18 cellular contexts compared by ENCODE assay signal in genomic region chr16:2710711-2711231, GRCh38. TPM values are rescaled to one million over a fixed set of nuclear protein-coding genes. Genes with fewer than 3 reads are reported as not detected.
DNase-seq lines count a peak whose midpoint lies in the region; ATAC-seq and TF ChIP-seq lines count a peak whose summit lies in the region.
"Had no signal": no experiment of that assay in that cellular context is flagged by ENCODE, and none has a peak within 500 bp of the region (broad histone marks: within the 10 kb centered on the region; RNA-seq: fewer than 3 reads in every experiment).

No MANE protein-coding gene starts in this region.

- no peaks in the 10 kb centered on the region for H3K27me3 ChIP-seq in GM06990 (replicated peaks; ENCODE audit: control insufficient read depth, insufficient read depth, low read length)
- no peaks in the 10 kb centered on the region for H3K27me3 ChIP-seq in endodermal cell (ENCODE audit: control insufficient read depth, insufficient read depth, low read length, poor library complexity, severe bottlenecking)
- no peaks in the 10 kb centered on the region for H3K27me3 ChIP-seq in trophoblast cell (ENCODE audit: insufficient read depth, low read length)
- H3K27me3 ChIP-seq: adrenal gland, heart right ventricle had no signal

- no peak overlapping the region for H3K14ac ChIP-seq in trophoblast cell (ENCODE audit: low read length)

- peaks cover 8% of the 10 kb centered on the region for H3K36me3 ChIP-seq in GM06990 (ENCODE audit: control insufficient read depth, insufficient read depth, low read length)
- peaks cover 7% of the 10 kb centered on the region for H3K36me3 ChIP-seq in endodermal cell (ENCODE audit: control insufficient read depth, insufficient read depth, low read length)
- peaks cover 32% of the 10 kb centered on the region in 2 experiments for H3K36me3 ChIP-seq in trophoblast cell (ENCODE audit: control insufficient read depth in 1 of 2, insufficient read depth in 2 of 2, low read length in 2 of 2)

- no peak overlapping the region for H3K4ac ChIP-seq in trophoblast cell (ENCODE audit: low read depth, low read length)

- H3K9me3 Mint-ChIP-seq in endodermal cell: no peaks in the 10 kb centered on the region
- H3K9me3 Mint-ChIP-seq: naive thymus-derived CD4-positive, alpha-beta T cell had no signal

- H2BK12ac ChIP-seq in trophoblast cell (ENCODE audit: low read length): no peak overlapping the region

- H3K4me2 ChIP-seq in trophoblast cell (ENCODE audit: low read length): no peak overlapping the region

- no peak overlapping the region for H4K12ac ChIP-seq in trophoblast cell (ENCODE audit: low read depth, low read length)

- peaks cover 3% of the 10 kb centered on the region for H3K27me3 Mint-ChIP-seq in endodermal cell (ENCODE audit: insufficient read depth)
- no peaks in the 10 kb centered on the region for H3K27me3 Mint-ChIP-seq in T-helper 17 cell
- H3K27me3 Mint-ChIP-seq: activated CD4-positive, alpha-beta T cell treated with anti-CD3 and anti-CD28 coated beads for 36 hours had no signal

- H3K4me1 ChIP-seq in endodermal cell (ENCODE audit: control insufficient read depth, insufficient read depth, low read length) (no peaks in the 10 kb centered on the region), trophoblast cell (ENCODE audit: control insufficient read depth in 1 of 2, insufficient read depth in 2 of 2, low read length in 2 of 2) (no peaks in the 10 kb centered on the region)
- H3K4me1 ChIP-seq: adrenal gland had no signal

- H3K9ac ChIP-seq in endodermal cell (ENCODE audit: extremely low read depth, low read length, poor library complexity, severe bottlenecking) (no peak overlapping the region), trophoblast cell (ENCODE audit: low read length) (no peak overlapping the region)
- H3K9ac ChIP-seq: GM23248 had no signal

- H3K27ac Mint-ChIP-seq in endodermal cell: no peak overlapping the region
- H3K27ac Mint-ChIP-seq in T-helper 17 cell: no peak overlapping the region
- H3K27ac Mint-ChIP-seq: activated CD4-positive, alpha-beta T cell treated with anti-CD3 and anti-CD28 coated beads for 36 hours had no signal

- H3K23ac ChIP-seq in trophoblast cell (ENCODE audit: low read length): no peak overlapping the region

- 87 to 94% methylated on average over 4 to 11 of the region's 11 CpGs for WGBS in endodermal cell (ENCODE audit: insufficient coverage in 1 of 2, insufficient read length in 1 of 2), 2 experiments
- no CpG with 5 or more reads among the region's 11 CpGs for WGBS in trophoblast cell (ENCODE audit: extremely low coverage, insufficient coverage, insufficient read length)

- H3K79me1 ChIP-seq in trophoblast cell (ENCODE audit: low read length): no peaks in the 10 kb centered on the region

- DNase-seq in GM06990 (ENCODE audit: extremely low read depth, insufficient read length) (peak; percentile 22), NCI-H446 treated with DMSO at 0.1 percent for 48 hours (lab: John Stamatoyannopoulos, UW) (peak; percentile 2), endodermal cell (no peak), trophoblast cell (no peak), T-helper 17 cell (no peak)
- DNase-seq in stimulated activated CD4-positive, alpha-beta T cell treated with anti-CD3 and anti-CD28 coated beads, Interleukin-4, amount 100 ng/mL, for 1 hour: no peak
- DNase-seq: activated CD4-positive, alpha-beta T cell treated with anti-CD3 and anti-CD28 coated beads for 36 hours; activated effector memory CD4-positive, alpha-beta T cell treated with anti-CD3 and anti-CD28 coated beads, Interleukin-2, amount 50 U/mL, for 16 hours; adrenal gland; effector CD4-positive, alpha-beta T cell; GM23248; heart right ventricle; mammary epithelial cell; naive thymus-derived CD4-positive, alpha-beta T cell; NCI-H1105; NCI-H774 had no signal

- H3K27ac ChIP-seq in endodermal cell (ENCODE audit: low read depth, low read length) (peak overlapping the region; percentile 57), trophoblast cell (ENCODE audit: low read depth, low read length) (no peak overlapping the region)
- H3K27ac ChIP-seq: adrenal gland, GM23248, heart right ventricle had no signal

- H3K79me2 ChIP-seq in trophoblast cell (ENCODE audit: control insufficient read depth, insufficient read depth, low read length, poor library complexity): no peaks in the 10 kb centered on the region

- no peak overlapping the region for H2BK5ac ChIP-seq in trophoblast cell (ENCODE audit: low read depth, low read length, poor library complexity)

- no peak overlapping the region for H3K18ac ChIP-seq in trophoblast cell (ENCODE audit: low read length)

- no peak overlapping the region for H2AFZ ChIP-seq in trophoblast cell (ENCODE audit: insufficient read depth, low read length, poor library complexity)
- H2AFZ ChIP-seq: GM23248 had no signal

- H3K36me3 Mint-ChIP-seq in endodermal cell (ENCODE audit: low read depth) (peaks cover 14% of the 10 kb centered on the region), T-helper 17 cell (ENCODE audit: low read depth) (no peaks in the 10 kb centered on the region)

- ATAC-seq in HG03097 (IDR thresholded peaks at IDR 0.05; ENCODE audit: low FRiP score, unreplicated experiment): no peak
- no peak for ATAC-seq in T-helper 17 cell
- ATAC-seq in GM19324 (IDR thresholded peaks at IDR 0.05; ENCODE audit: low FRiP score, unreplicated experiment): no peak
- ATAC-seq: activated CD4-positive, alpha-beta T cell treated with anti-CD3 and anti-CD28 coated beads for 36 hours; heart right ventricle; naive thymus-derived CD4-positive, alpha-beta T cell had no signal

- TF ChIP-seq CTCF in GM06990 (IDR thresholded peaks at IDR 0.05; ENCODE audit: insufficient read depth, low read length, poor library complexity, severe bottlenecking): no peak
- no peak for TF ChIP-seq CTCF in endodermal cell (conservative IDR thresholded peaks at IDR 0.05)

- no peak overlapping the region for H2BK120ac ChIP-seq in trophoblast cell (ENCODE audit: insufficient read depth, low read length, poor library complexity)

- H4K8ac ChIP-seq in trophoblast cell (ENCODE audit: low read depth, low read length): no peak overlapping the region

- H3K9me3 ChIP-seq in endodermal cell (ENCODE audit: control insufficient read depth, low read length): no peaks in the 10 kb centered on the region
- no peaks in the 10 kb centered on the region for H3K9me3 ChIP-seq in trophoblast cell (ENCODE audit: insufficient read depth, low read depth, low read length)
- H3K9me3 ChIP-seq in T-helper 17 cell (ENCODE audit: control insufficient read depth, low read length, poor library complexity, severe bottlenecking): no peaks in the 10 kb centered on the region
- H3K9me3 ChIP-seq: adrenal gland, heart right ventricle had no signal

- H2AK5ac ChIP-seq in trophoblast cell (ENCODE audit: low read length): no peak overlapping the region

- no peak overlapping the region for H4K91ac ChIP-seq in trophoblast cell (ENCODE audit: low read depth, low read length)

- H3K4me3 Mint-ChIP-seq in endodermal cell (no peak overlapping the region), T-helper 17 cell (no peak overlapping the region)
- H3K4me3 Mint-ChIP-seq: activated CD4-positive, alpha-beta T cell treated with anti-CD3 and anti-CD28 coated beads for 36 hours; naive thymus-derived CD4-positive, alpha-beta T cell had no signal

- no peak overlapping the region for H3K4me3 ChIP-seq in GM06990 (replicated peaks; ENCODE audit: low read depth, low read length)
- no peak overlapping the region for H3K4me3 ChIP-seq in endodermal cell (ENCODE audit: low read length)
- H3K4me3 ChIP-seq in trophoblast cell (ENCODE audit: low read depth, low read length): peak overlapping the region; percentile 40
- H3K4me3 ChIP-seq: adrenal gland, GM23248, heart right ventricle had no signal

- H3K4me1 Mint-ChIP-seq in endodermal cell (no peaks in the 10 kb centered on the region), T-helper 17 cell (peaks cover 4% of the 10 kb centered on the region)

RNA-seq across cellular contexts. Expression of gene PRSS27, which starts 9.3 kb away (rescaled TPM):
- total RNA-seq in endodermal cell (1 to 10 TPM; 3.7 to 4.2 TPM), T-helper 17 cell (1 to 10 TPM in 1 of 2 donors, under 1 TPM in 1; 0.83 to 1.4 TPM)
- polyA plus RNA-seq in endodermal cell (2013, experiment 1 of 2): 4.2 TPM
- 2.7 TPM for polyA plus RNA-seq in endodermal cell (2013, experiment 2 of 2)
- polyA plus RNA-seq in trophoblast cell (2013): 0.90 and 1.0 TPM in 2 replicates

RNA-seq across cellular contexts. Expression of gene KCTD5, which starts 28.4 kb away (rescaled TPM):
- 10 to 100 TPM; 29.8 to 32.6 TPM for total RNA-seq in endodermal cell
- 26.2 TPM for polyA plus RNA-seq in endodermal cell (2013, experiment 1 of 2)
- 27.1 TPM for polyA plus RNA-seq in endodermal cell (2013, experiment 2 of 2)
- polyA plus RNA-seq in trophoblast cell (2013): 61.6 and 64.8 TPM in 2 replicates
- 10 to 100 TPM; 19.6 to 21.9 TPM for total RNA-seq in T-helper 17 cell

RNA-seq across cellular contexts. Expression of gene SRRM2, which starts 41.7 kb away (rescaled TPM):
- total RNA-seq in endodermal cell: 100 to 1,000 TPM; 843 to 876 TPM
- 625 TPM for polyA plus RNA-seq in endodermal cell (2013, experiment 1 of 2)
- 517 TPM for polyA plus RNA-seq in endodermal cell (2013, experiment 2 of 2)
- 472 and 481 TPM in 2 replicates for polyA plus RNA-seq in trophoblast cell (2013)
- 1,000 to 10,000 TPM; 1,185 to 1,285 TPM for total RNA-seq in T-helper 17 cell

Comparison
In these comparisons a context has a peak if more than half of its experiments do, and no peak if none do; other contexts are left out.
1. DNase-seq: peak in GM06990 (single experiment) and NCI-H446 treated with DMSO at 0.1 percent for 48 hours (single experiment); none in endodermal cell (single experiment), trophoblast cell (0 of 2), stimulated activated CD4-positive, alpha-beta T cell treated with anti-CD3 and anti-CD28 coated beads, Interleukin-4, amount 100 ng/mL, for 1 hour (single experiment) and T-helper 17 cell (0 of 3).